In the genomic region with DNA sequence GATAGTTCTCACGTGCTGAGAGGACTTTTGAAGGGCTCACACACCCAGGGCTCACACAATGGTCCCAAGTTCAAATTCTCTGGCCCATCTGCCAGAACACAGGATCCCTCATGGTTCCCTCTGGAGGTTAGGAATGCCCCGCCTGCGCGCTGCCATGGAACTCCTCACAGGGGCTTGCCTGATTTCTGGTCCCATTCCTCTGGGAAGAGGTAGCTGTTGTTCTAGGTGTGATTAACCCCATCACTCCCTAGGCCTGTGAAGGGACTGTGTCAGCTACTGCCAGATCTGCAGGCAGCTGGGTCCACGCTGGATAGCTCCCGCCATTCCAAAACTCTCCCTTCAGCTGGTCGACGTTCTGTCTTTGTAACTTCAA, we compare ENCODE assay signal across 11 cellular contexts. TPM values are rescaled to one million over a fixed set of nuclear protein-coding genes. Genes with fewer than 3 reads are reported as not detected.
DNase-seq lines count a peak whose midpoint lies in the region; ATAC-seq and TF ChIP-seq lines count a peak whose summit lies in the region.
"Had no signal": no experiment of that assay in that cellular context is flagged by ENCODE, and none has a peak within 500 bp of the region (broad histone marks: within the 10 kb centered on the region; RNA-seq: fewer than 3 reads in every experiment).

No MANE protein-coding gene starts in this region.

- peak overlapping the region in 1 of 2 donors; percentile 16 for H3K27ac ChIP-seq in breast epithelium
- H3K27ac ChIP-seq: VCaP had no signal

- intact Hi-C loops in MCF 10A (cut with micrococcal nuclease): loop anchor here (5.0 to 10.0 kb wide), 2 partner anchors 238 to 255 kb away; a partner anchor contains a TSS
- intact Hi-C loops in breast epithelium (cut with DNase I; ENCODE audit: low total_unique reads): no loop called here

- no TSS peak for BruUV-seq in MCF 10A (replicated peaks; lab: Mats Ljungman, UMichigan)

- H3K9me3 ChIP-seq in breast epithelium: no peaks in the 10 kb centered on the region

- no peaks in the 10 kb centered on the region for H3K36me3 ChIP-seq in breast epithelium

- TF ChIP-seq CTCF in MCF 10A (IDR thresholded peaks at IDR 0.05; ENCODE audit: unreplicated experiment) (no peak), breast epithelium (IDR thresholded peaks at IDR 0.05) (no peak), foreskin fibroblast (IDR thresholded peaks at IDR 0.05; ENCODE audit: low read depth, low read length) (no peak)

- H3K4me1 Mint-ChIP-seq in MCF 10A (ENCODE audit: insufficient read depth, unreplicated experiment) (peaks cover 29% of the 10 kb centered on the region), T-cell (peaks cover 42 to 62% (median 52%) of the 10 kb centered on the region in 3 donors)
- peaks cover 54% of the 10 kb centered on the region for H3K4me1 Mint-ChIP-seq in stimulated activated effector memory CD8-positive, alpha-beta T cell treated with anti-CD3 and anti-CD28 coated beads, Interleukin-12 subunit alpha, Interleukin-12 subunit beta, amount 100 ng/mL, for 72 hours

- H3K27me3 ChIP-seq in breast epithelium: no peaks in the 10 kb centered on the region

- H3K27ac Mint-ChIP-seq in MCF 10A (ENCODE audit: low read depth, unreplicated experiment) (no peak overlapping the region), T-cell (peak overlapping the region in 1 of 2 donors; percentile 61)
- no peak overlapping the region for H3K27ac Mint-ChIP-seq in stimulated activated effector memory CD8-positive, alpha-beta T cell treated with anti-CD3 and anti-CD28 coated beads, Interleukin-12 subunit alpha, Interleukin-12 subunit beta, amount 100 ng/mL, for 72 hours

- peaks cover 5 to 21% of the 10 kb centered on the region in 2 donors for H3K4me1 ChIP-seq in breast epithelium

- ATAC-seq in T-cell (replicated peaks in 1 of 4) (no peak), HG02798 (IDR thresholded peaks at IDR 0.05; ENCODE audit: poor library complexity, unreplicated experiment) (no peak), HG03460 (IDR thresholded peaks at IDR 0.05; ENCODE audit: unreplicated experiment) (no peak)
- ATAC-seq in stimulated activated effector memory CD8-positive, alpha-beta T cell treated with anti-CD3 and anti-CD28 coated beads, Interleukin-12 subunit alpha, Interleukin-12 subunit beta, amount 100 ng/mL, for 72 hours: no peak

- CTCF ChIA-PET in MCF 10A (lab: Yijun Ruan, JAX) (interaction anchor here (0.6 to 8.4 kb wide), 5 partner anchors 14 to 412 kb away, joined by 3 to 65 read pairs (median 7); a partner anchor contains a TSS), T-cell (lab: Charles Lee) (interaction anchor here in 1 of 2 donors (1.2 kb wide), 1 partner anchor 412 kb away, joined by 3 read pairs; no protein-coding TSS in a partner anchor)

- H3K4me3 Mint-ChIP-seq in MCF 10A (ENCODE audit: unreplicated experiment) (peak overlapping the region; percentile 88), T-cell (peak overlapping the region in 2 of 3 donors; percentile 17 to 87)
- peak overlapping the region; percentile 84 for H3K4me3 Mint-ChIP-seq in stimulated activated effector memory CD8-positive, alpha-beta T cell treated with anti-CD3 and anti-CD28 coated beads, Interleukin-12 subunit alpha, Interleukin-12 subunit beta, amount 100 ng/mL, for 72 hours

- DNase-seq in MCF 10A (ENCODE audit: unreplicated experiment) (no peak), breast epithelium (ENCODE audit: low spot score in 2 of 2) (no peak), T-cell (no peak), foreskin fibroblast (no peak)
- no peak for DNase-seq in stimulated activated effector memory CD8-positive, alpha-beta T cell treated with anti-CD3 and anti-CD28 coated beads, Interleukin-12 subunit alpha, Interleukin-12 subunit beta, amount 100 ng/mL, for 72 hours (ENCODE audit: low spot score in 2 of 2)
- DNase-seq in stimulated activated CD8-positive, alpha-beta memory T cell treated with anti-CD3 and anti-CD28 coated beads, Interleukin-4, amount 100 ng/mL, for 48 hours: no peak
- DNase-seq: NCI-H1105 treated with DMSO at 0.1 percent for 48 hours, substantia nigra had no signal

- H3K27me3 Mint-ChIP-seq in MCF 10A (ENCODE audit: insufficient read depth, unreplicated experiment) (no peaks in the 10 kb centered on the region), T-cell (no peaks in the 10 kb centered on the region)

- no peak for TF ChIP-seq POLR2A in breast epithelium (IDR thresholded peaks at IDR 0.05)

- H3K36me3 Mint-ChIP-seq in MCF 10A (ENCODE audit: insufficient read depth, unreplicated experiment) (peaks cover 31% of the 10 kb centered on the region), T-cell (no peaks in the 10 kb centered on the region)
- peaks cover 53% of the 10 kb centered on the region for H3K36me3 Mint-ChIP-seq in stimulated activated effector memory CD8-positive, alpha-beta T cell treated with anti-CD3 and anti-CD28 coated beads, Interleukin-12 subunit alpha, Interleukin-12 subunit beta, amount 100 ng/mL, for 72 hours

- H3K9me3 Mint-ChIP-seq in MCF 10A (ENCODE audit: unreplicated experiment): no peaks in the 10 kb centered on the region
- H3K9me3 Mint-ChIP-seq in T-cell: no peaks in the 10 kb centered on the region
- H3K9me3 Mint-ChIP-seq in stimulated activated effector memory CD8-positive, alpha-beta T cell treated with anti-CD3 and anti-CD28 coated beads, Interleukin-12 subunit alpha, Interleukin-12 subunit beta, amount 100 ng/mL, for 72 hours: no peaks in the 10 kb centered on the region

- H3K4me3 ChIP-seq in breast epithelium: peak overlapping the region in 1 of 3 donors; percentile 81
- H3K4me3 ChIP-seq in foreskin fibroblast (ENCODE audit: low read depth in 1 of 2, low read length in 2 of 2): peak overlapping the region; percentile 79 to 86

- POLR2A ChIA-PET in MCF 10A (lab: Yijun Ruan, JAX) (interaction anchor here (0.6 to 4.9 kb wide), 6 partner anchors 9 to 339 kb away, joined by 3 to 36 read pairs (median 12); a partner anchor contains a TSS), T-cell (lab: Charles Lee) (interaction anchor here in 1 of 2 donors (1.1 kb wide), 1 partner anchor 315 kb away, joined by 3 read pairs; no protein-coding TSS in a partner anchor)

RNA-seq across cellular contexts. Expression of a gene that starts 2.3 kb away (rescaled TPM):
- 8.1 and 10.1 TPM in 2 replicates for total RNA-seq in MCF 10A (2022)
- 1 to 10 TPM; 5.3 to 7.2 (median 6.9) TPM for total RNA-seq in breast epithelium
- 10 to 100 TPM in 3 of 5 donors, 1 to 10 TPM in 2; 9.3 to 16.6 (median 10.2) TPM for total RNA-seq in T-cell

RNA-seq across cellular contexts. Expression of a gene that starts 14.4 kb away (rescaled TPM):
- total RNA-seq in MCF 10A (2022) (0.19 and 0.29 TPM in 2 replicates), breast epithelium (1 to 10 TPM; 1.9 to 3.6 (median 3.1) TPM), T-cell (under 1 TPM in 4 of 5 donors, not detected in 1; 0.16 to 0.53 (median 0.26) TPM)

RNA-seq across cellular contexts. Expression of a gene that starts 15.0 kb away (rescaled TPM):
- total RNA-seq in MCF 10A (2022) (14.2 and 14.7 TPM in 2 replicates), breast epithelium (10 to 100 TPM; 17.4 to 31.8 (median 30.1) TPM), T-cell (1 to 10 TPM in 1 of 5 donors, under 1 TPM in 4; 0.40 to 1.1 (median 0.72) TPM)

RNA-seq across cellular contexts. Expression of a gene that starts 25.9 kb away (rescaled TPM):
- total RNA-seq in MCF 10A (2022) (not detected in 2 replicates), breast epithelium (under 1 TPM in 2 of 3 donors, not detected in 1; 0.44 to 0.98 TPM), T-cell (1 to 10 TPM; 2.6 to 4.2 (median 3.2) TPM)

RNA-seq across cellular contexts. Expression of a gene that starts 28.8 kb away (rescaled TPM):
- total RNA-seq in MCF 10A (2022) (not detected in 2 replicates), breast epithelium (not detected), T-cell (not detected)
